8 cellular contexts compared by ENCODE assay signal in the genomic region with DNA sequence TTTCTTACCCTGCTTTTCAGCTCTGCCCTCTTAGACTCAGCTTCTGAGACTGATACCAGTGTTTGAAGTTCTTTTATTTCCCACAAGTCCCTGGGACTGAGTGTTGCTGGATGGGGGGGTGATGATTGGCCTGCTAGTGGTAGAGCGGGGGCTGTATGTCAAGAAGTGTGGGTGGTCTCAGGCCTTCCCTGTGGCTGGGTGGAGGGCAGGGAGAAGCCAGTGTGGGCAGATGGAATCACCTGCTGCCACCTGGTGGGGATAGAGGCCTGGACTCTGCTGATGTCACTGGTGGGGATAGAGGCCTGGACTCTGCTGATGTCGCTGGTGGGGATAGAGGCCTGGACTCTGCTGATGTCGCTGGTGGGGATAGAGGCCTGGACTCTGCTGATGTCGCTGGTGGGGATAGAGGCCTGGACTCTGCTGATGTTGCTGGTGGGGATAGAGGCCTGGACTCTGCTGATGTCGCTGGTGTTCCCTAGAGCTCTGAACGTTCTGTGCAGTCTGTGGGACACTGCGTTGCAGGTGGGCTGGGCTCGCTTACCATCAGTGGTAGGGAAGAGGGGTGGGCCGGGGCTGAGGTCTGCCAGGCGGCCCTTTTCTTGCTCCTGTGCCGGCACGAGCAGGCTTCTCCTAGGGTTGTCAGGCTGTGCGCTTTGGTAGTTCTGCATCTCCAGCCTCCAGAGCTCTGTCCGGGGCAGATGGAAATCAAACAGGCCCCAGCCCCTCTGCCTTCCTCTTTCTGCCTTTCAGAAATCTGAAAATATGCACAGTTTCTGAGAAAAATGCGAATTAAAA.
A peak's percentile ranks its signal among the peaks of the same experiment; 100 is the strongest.
DNase-seq lines count a peak whose midpoint lies in the region; ATAC-seq and TF ChIP-seq lines count a peak whose summit lies in the region.

No MANE protein-coding gene starts in this region.

- peaks cover 92% of the 10 kb centered on the region for H3K79me2 ChIP-seq in Karpas-422 (ENCODE audit: low read length)
- peaks cover 2% of the 10 kb centered on the region for H3K79me2 ChIP-seq in trophoblast cell (ENCODE audit: control insufficient read depth, insufficient read depth, low read length, poor library complexity)

- H3K4me1 ChIP-seq in Karpas-422 (ENCODE audit: low read length) (peaks cover 51% of the 10 kb centered on the region), esophagus muscularis mucosa (peaks cover 62 to 89% (median 73%) of the 10 kb centered on the region in 4 donors), trophoblast cell (ENCODE audit: control insufficient read depth in 1 of 2, insufficient read depth in 2 of 2, low read length in 2 of 2) (peaks cover 20 to 22% of the 10 kb centered on the region in 2 experiments)

- H3K4me2 ChIP-seq in Karpas-422 (ENCODE audit: low read depth, low read length, poor library complexity, severe bottlenecking) (peak overlapping the region; percentile 17), trophoblast cell (ENCODE audit: low read length) (no peak overlapping the region)

- no peak overlapping the region for H2AFZ ChIP-seq in Karpas-422 (ENCODE audit: low read length)
- no peak overlapping the region for H2AFZ ChIP-seq in trophoblast cell (ENCODE audit: insufficient read depth, low read length, poor library complexity)

- intact Hi-C loops in esophagus muscularis mucosa (cut with DNase I): loop anchor here (10.0 kb wide), 1 partner anchor 302 kb away; a partner anchor contains a TSS

- peak; percentile 17 to 49 (median 18) for TF ChIP-seq CTCF in esophagus muscularis mucosa (IDR thresholded peaks at IDR 0.05)

- H3K27ac ChIP-seq in Karpas-422 (ENCODE audit: low read length): peak overlapping the region; percentile 41
- peak overlapping the region in 3 of 4 donors; percentile 2 to 23 (median 19) for H3K27ac ChIP-seq in esophagus muscularis mucosa (replicated peaks in 1 of 4)
- H3K27ac ChIP-seq in trophoblast cell (ENCODE audit: low read depth, low read length): no peak overlapping the region

- no peak for TF ChIP-seq POLR2A in esophagus muscularis mucosa (IDR thresholded peaks at IDR 0.05; ENCODE audit: low read depth)

- H3K36me3 ChIP-seq in Karpas-422 (ENCODE audit: insufficient read depth, low read length): peaks cover 24% of the 10 kb centered on the region; the same call in 1 of the 2 replicates
- H3K36me3 ChIP-seq in esophagus muscularis mucosa: peaks cover 0 to 28% (median 10%) of the 10 kb centered on the region in 4 donors
- H3K36me3 ChIP-seq in trophoblast cell (ENCODE audit: control insufficient read depth in 1 of 2, insufficient read depth in 2 of 2, low read length in 2 of 2): peaks cover 2 to 7% of the 10 kb centered on the region in 2 experiments

- H3K27me3 ChIP-seq in Karpas-422 (ENCODE audit: low read length) (no peaks in the 10 kb centered on the region), esophagus muscularis mucosa (no peaks in the 10 kb centered on the region), trophoblast cell (ENCODE audit: insufficient read depth, low read length) (no peaks in the 10 kb centered on the region)

- H2BK5ac ChIP-seq in trophoblast cell (ENCODE audit: low read depth, low read length, poor library complexity): no peak overlapping the region

- H2BK120ac ChIP-seq in trophoblast cell (ENCODE audit: insufficient read depth, low read length, poor library complexity): no peak overlapping the region

- H3K23ac ChIP-seq in trophoblast cell (ENCODE audit: low read length): no peak overlapping the region

- H3K18ac ChIP-seq in trophoblast cell (ENCODE audit: low read length): peak overlapping the region; percentile 50

- no peak overlapping the region for H4K12ac ChIP-seq in trophoblast cell (ENCODE audit: low read depth, low read length)

- 80% methylated on average over 15 of the region's 15 CpGs for WGBS in esophagus muscularis mucosa
- WGBS in trophoblast cell (ENCODE audit: extremely low coverage, insufficient coverage, insufficient read length): no CpG with 5 or more reads among the region's 15 CpGs

- no peak overlapping the region for H2BK12ac ChIP-seq in trophoblast cell (ENCODE audit: low read length)

- H3K4me3 ChIP-seq in Karpas-422 (ENCODE audit: low read length): no peak overlapping the region
- no peak overlapping the region for H3K4me3 ChIP-seq in esophagus muscularis mucosa
- H3K4me3 ChIP-seq in trophoblast cell (ENCODE audit: low read depth, low read length): no peak overlapping the region

- no peak overlapping the region for H4K8ac ChIP-seq in trophoblast cell (ENCODE audit: low read depth, low read length)

- ATAC-seq in HG03442 (IDR thresholded peaks at IDR 0.05; ENCODE audit: unreplicated experiment) (no peak), GM18861 (IDR thresholded peaks at IDR 0.05; ENCODE audit: unreplicated experiment) (no peak)

- DNase-seq in activated CD4-positive, CD25-positive, alpha-beta regulatory T cell (lab: John Stamatoyannopoulos, UW): peak in 3 of 4 experiments; percentile 3 to 8 (median 5)
- no peak for DNase-seq in activated CD4-positive, CD25-positive, alpha-beta regulatory T cell treated with anti-CD3 and anti-CD28 coated beads, Interleukin-2, amount 50 U/mL, for 72 hours
- peak; percentile 68 for DNase-seq in Karpas-422
- DNase-seq in activated CD4-positive, alpha-beta T cell treated with anti-CD3 and anti-CD28 coated beads, Interleukin-2, amount 50 U/mL, for 1 hour: peak; percentile 45
- no peak for DNase-seq in esophagus muscularis mucosa (ENCODE audit: extremely low spot score)
- DNase-seq in trophoblast cell: peak in 1 of 2 donors; percentile 39

- peaks cover 46% of the 10 kb centered on the region for H4K20me1 ChIP-seq in Karpas-422 (ENCODE audit: insufficient read depth, low read depth, low read length)

- H4K91ac ChIP-seq in trophoblast cell (ENCODE audit: low read depth, low read length): no peak overlapping the region

- H3K9ac ChIP-seq in Karpas-422 (ENCODE audit: low read length): 0 out of 2 replicates have a peak overlapping the region, but pooled peaks have one; percentile 1
- H3K9ac ChIP-seq in trophoblast cell (ENCODE audit: low read length): no peak overlapping the region

- peaks cover 7% of the 10 kb centered on the region for H3K79me1 ChIP-seq in trophoblast cell (ENCODE audit: low read length)

- no peak overlapping the region for H3K14ac ChIP-seq in trophoblast cell (ENCODE audit: low read length)

- no peak for TF ChIP-seq EP300 in esophagus muscularis mucosa (IDR thresholded peaks at IDR 0.05)

- no peaks in the 10 kb centered on the region for H3K9me2 ChIP-seq in Karpas-422 (replicated peaks; ENCODE audit: insufficient read depth, low read length)

- H2AK5ac ChIP-seq in trophoblast cell (ENCODE audit: low read length): no peak overlapping the region

- H3K9me3 ChIP-seq in Karpas-422 (ENCODE audit: low read length) (no peaks in the 10 kb centered on the region), esophagus muscularis mucosa (no peaks in the 10 kb centered on the region), trophoblast cell (ENCODE audit: insufficient read depth, low read depth, low read length) (peaks cover 2% of the 10 kb centered on the region)

- peak overlapping the region; percentile 73 for H3K4ac ChIP-seq in trophoblast cell (ENCODE audit: low read depth, low read length)

Comparison
In these comparisons a context has a peak if more than half of its experiments do, and no peak if none do; other contexts are left out.
1. DNase-seq: peak in activated CD4-positive, CD25-positive, alpha-beta regulatory T cell (3 of 4), Karpas-422 (single experiment) and activated CD4-positive, alpha-beta T cell treated with anti-CD3 and anti-CD28 coated beads, Interleukin-2, amount 50 U/mL, for 1 hour (single experiment); none in activated CD4-positive, CD25-positive, alpha-beta regulatory T cell treated with anti-CD3 and anti-CD28 coated beads, Interleukin-2, amount 50 U/mL, for 72 hours (single experiment) and esophagus muscularis mucosa (single experiment).